In genomic region chr1:96834986-96835385, GRCh38 we compare ENCODE assay signal across 24 cellular contexts.
DNase-seq lines count a peak whose midpoint lies in the region; ATAC-seq and TF ChIP-seq lines count a peak whose summit lies in the region.
"Had no signal": no experiment of that assay in that cellular context is flagged by ENCODE, and none has a peak within 500 bp of the region (broad histone marks: within the 10 kb centered on the region; RNA-seq: fewer than 3 reads in every experiment).

No MANE protein-coding gene starts in this region.

- H3K4me3 ChIP-seq in CD8-positive, alpha-beta T cell (ENCODE audit: low read depth, low read length) = no peak overlapping the region
- H3K4me3 ChIP-seq in mucosa of descending colon = no peak overlapping the region
- H3K4me3 ChIP-seq: BLaER1, GM12878 had no signal

- no peaks in the 10 kb centered on the region for H3K4me1 ChIP-seq in CD8-positive, alpha-beta T cell (ENCODE audit: insufficient read depth, low read length)
- no peaks in the 10 kb centered on the region for H3K4me1 ChIP-seq in mucosa of descending colon (ENCODE audit: low read depth)
- H3K4me1 ChIP-seq: BE2C had no signal

- no peaks in the 10 kb centered on the region for H3K36me3 ChIP-seq in CD8-positive, alpha-beta T cell (ENCODE audit: insufficient read depth, low read length)
- no peaks in the 10 kb centered on the region for H3K36me3 ChIP-seq in mucosa of descending colon (ENCODE audit: low read depth)
- H3K36me3 ChIP-seq: BE2C, BLaER1 had no signal

- H3K4me3 Mint-ChIP-seq in CD8-positive, alpha-beta T cell = no peak overlapping the region
- no peak overlapping the region for H3K4me3 Mint-ChIP-seq in activated naive CD4-positive, alpha-beta T cell treated with anti-CD3 and anti-CD28 coated beads, Interleukin-2, amount 10 ng/mL, durations not matched to agents 7 days and 5 days
- H3K4me3 Mint-ChIP-seq: CD14-positive monocyte; CD4-positive, alpha-beta memory T cell; CD4-positive, CD25-positive, alpha-beta regulatory T cell had no signal

- intact Hi-C loops in CD8-positive, alpha-beta T cell (cut with DNase I, micrococcal nuclease) = no loop called here
- intact Hi-C loops in mucosa of descending colon (cut with DNase I, micrococcal nuclease) = no loop called here

- H3K36me3 Mint-ChIP-seq in CD8-positive, alpha-beta T cell = no peaks in the 10 kb centered on the region
- no peaks in the 10 kb centered on the region for H3K36me3 Mint-ChIP-seq in activated naive CD4-positive, alpha-beta T cell treated with anti-CD3 and anti-CD28 coated beads, Interleukin-2, amount 10 ng/mL, durations not matched to agents 7 days and 5 days
- H3K36me3 Mint-ChIP-seq: CD14-positive monocyte; CD4-positive, alpha-beta memory T cell had no signal

- in situ Hi-C loops in SK-MEL-5 (cut with HindIII; ENCODE audit: low pct_unique_long_range_greater_than_20kb, low sequenced_read_pairs) = no loop called here

- no peaks in the 10 kb centered on the region for H3K27me3 Mint-ChIP-seq in CD8-positive, alpha-beta T cell (ENCODE audit: low read depth)
- no peaks in the 10 kb centered on the region for H3K27me3 Mint-ChIP-seq in activated naive CD4-positive, alpha-beta T cell treated with anti-CD3 and anti-CD28 coated beads, Interleukin-2, amount 10 ng/mL, durations not matched to agents 7 days and 5 days

- H3K9me3 Mint-ChIP-seq in CD8-positive, alpha-beta T cell = no peaks in the 10 kb centered on the region
- no peaks in the 10 kb centered on the region for H3K9me3 Mint-ChIP-seq in activated naive CD4-positive, alpha-beta T cell treated with anti-CD3 and anti-CD28 coated beads, Interleukin-2, amount 10 ng/mL, durations not matched to agents 7 days and 5 days
- H3K9me3 Mint-ChIP-seq: CD14-positive monocyte; CD4-positive, alpha-beta memory T cell had no signal

- TF ChIP-seq CTCF in CD8-positive, alpha-beta T cell (IDR thresholded peaks at IDR 0.05) = no peak
- TF ChIP-seq CTCF in mucosa of descending colon (IDR thresholded peaks at IDR 0.05) = no peak

- H3K27me3 ChIP-seq in CD8-positive, alpha-beta T cell (ENCODE audit: insufficient read depth, low read length) = no peaks in the 10 kb centered on the region
- H3K27me3 ChIP-seq: BE2C, BLaER1 had no signal

- no peak for ATAC-seq in esophagus mucosa
- ATAC-seq in CD8-positive, alpha-beta T cell = no peak
- ATAC-seq in mucosa of descending colon = no peak
- ATAC-seq: GM12878 had no signal

- CTCF ChIA-PET in CD8-positive, alpha-beta T cell (lab: Charles Lee) = no interaction called here
- CTCF ChIA-PET in activated naive CD4-positive, alpha-beta T cell treated with anti-CD3 and anti-CD28 coated beads, Interleukin-2, amount 10 ng/mL, durations not matched to agents 7 days and 5 days (lab: Charles Lee) = no interaction called here

- H3K9me3 ChIP-seq in CD8-positive, alpha-beta T cell (ENCODE audit: low read length) = no peaks in the 10 kb centered on the region
- H3K9me3 ChIP-seq in mucosa of descending colon = no peaks in the 10 kb centered on the region
- H3K9me3 ChIP-seq: BE2C, BLaER1 had no signal

- no peak overlapping the region for H3K27ac Mint-ChIP-seq in CD8-positive, alpha-beta T cell
- no peak overlapping the region for H3K27ac Mint-ChIP-seq in activated naive CD4-positive, alpha-beta T cell treated with anti-CD3 and anti-CD28 coated beads, Interleukin-2, amount 10 ng/mL, durations not matched to agents 7 days and 5 days
- H3K27ac Mint-ChIP-seq: CD14-positive monocyte; CD4-positive, alpha-beta memory T cell; CD4-positive, CD25-positive, alpha-beta regulatory T cell had no signal

- POLR2A ChIA-PET in CD8-positive, alpha-beta T cell (lab: Charles Lee) = no interaction called here

- peak; percentile 55 for DNase-seq in SK-MEL-5 (ENCODE audit: low read depth, low spot score)
- peak; percentile 7 to 62 for DNase-seq in dermis microvascular lymphatic vessel endothelial cell (ENCODE audit: low read depth in 2 of 2)
- peak; percentile 45 for DNase-seq in foreskin melanocyte
- DNase-seq in renal cortical epithelial cell (ENCODE audit: low read depth) = peak; percentile 22
- no peak for DNase-seq in CD8-positive, alpha-beta T cell
- DNase-seq in mucosa of descending colon = no peak
- no peak for DNase-seq in activated naive CD4-positive, alpha-beta T cell treated with anti-CD3 and anti-CD28 coated beads, Interleukin-2, amount 10 ng/mL, durations not matched to agents 7 days and 5 days
- DNase-seq: 8988T; BE2C; C1 segment of cervical spinal cord; CD4-positive, alpha-beta memory T cell; CD4-positive, CD25-positive, alpha-beta regulatory T cell; COR-L47; DMS 273 treated with DMSO at 0.1 percent for 48 hours; DMS153; DMS53; DMS79; DND-41; EL; GDM1 had no signal

- no peaks in the 10 kb centered on the region for H3K4me1 Mint-ChIP-seq in CD8-positive, alpha-beta T cell (ENCODE audit: low read depth)
- no peaks in the 10 kb centered on the region for H3K4me1 Mint-ChIP-seq in activated naive CD4-positive, alpha-beta T cell treated with anti-CD3 and anti-CD28 coated beads, Interleukin-2, amount 10 ng/mL, durations not matched to agents 7 days and 5 days
- H3K4me1 Mint-ChIP-seq: CD14-positive monocyte; CD4-positive, alpha-beta memory T cell; CD4-positive, CD25-positive, alpha-beta regulatory T cell had no signal

- no peak overlapping the region for H3K27ac ChIP-seq in CD8-positive, alpha-beta T cell (ENCODE audit: low read depth, low read length)
- H3K27ac ChIP-seq: BLaER1 had no signal

Comparison
In these comparisons a context has a peak if more than half of its experiments do, and no peak if none do; other contexts are left out.
1. DNase-seq: peak in SK-MEL-5 (single experiment), dermis microvascular lymphatic vessel endothelial cell (2 of 2), foreskin melanocyte (single experiment) and renal cortical epithelial cell (single experiment); none in CD8-positive, alpha-beta T cell (0 of 7), mucosa of descending colon (0 of 3) and activated naive CD4-positive, alpha-beta T cell treated with anti-CD3 and anti-CD28 coated beads, Interleukin-2, amount 10 ng/mL, durations not matched to agents 7 days and 5 days (single experiment).